Comparison of ENCODE assay signal across 13 cellular contexts in the genomic region with DNA sequence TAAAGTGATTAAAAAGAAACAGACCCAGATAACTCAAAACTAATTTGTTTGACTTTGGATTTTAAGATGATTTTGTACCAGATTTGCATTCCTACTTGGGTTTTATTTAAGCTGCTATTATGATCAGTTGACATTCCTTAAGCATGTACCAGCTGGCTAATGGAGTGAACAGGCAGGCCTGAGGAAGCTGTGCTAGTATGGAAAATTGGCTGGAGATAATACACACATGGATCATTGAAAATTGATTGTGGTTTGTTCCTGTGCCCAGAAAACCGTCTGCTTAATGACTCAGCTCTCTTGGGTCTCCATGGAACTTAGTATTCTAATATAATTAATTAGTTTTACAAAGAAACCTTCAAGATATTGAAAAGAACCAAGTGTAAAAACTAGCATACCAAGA. TPM values are rescaled to one million over a fixed set of nuclear protein-coding genes. Genes with fewer than 3 reads are reported as not detected.
A peak's percentile ranks its signal among the peaks of the same experiment; 100 is the strongest.
DNase-seq lines count a peak whose midpoint lies in the region; ATAC-seq and TF ChIP-seq lines count a peak whose summit lies in the region.
"Had no signal": no experiment of that assay in that cellular context is flagged by ENCODE, and none has a peak within 500 bp of the region (broad histone marks: within the 10 kb centered on the region; RNA-seq: fewer than 3 reads in every experiment).

No MANE protein-coding gene starts in this region.

- H3K9me3 ChIP-seq in tibial nerve: no peaks in the 10 kb centered on the region

- no peak overlapping the region for H3K23ac ChIP-seq in mesendoderm (ENCODE audit: low read length)

- no peak overlapping the region for H2AK5ac ChIP-seq in mesendoderm (ENCODE audit: low read length)

- peaks cover 9% of the 10 kb centered on the region for H3K79me1 ChIP-seq in mesendoderm (ENCODE audit: low read length)

- peaks cover 7% of the 10 kb centered on the region for H3K79me2 ChIP-seq in mesendoderm (ENCODE audit: control insufficient read depth, insufficient read depth, low read length)

- peak; percentile 43 for DNase-seq in AG08396 (ENCODE audit: low spot score)
- DNase-seq in LHCN-M2 (ENCODE audit: low read depth): peak; percentile 35
- peak; percentile 67 for DNase-seq in choroid plexus epithelial cell (ENCODE audit: low read depth)
- no peak for DNase-seq in mesendoderm
- DNase-seq in COLO829 (ENCODE audit: low spot score): no peak
- no peak for DNase-seq in tibial nerve (ENCODE audit: low spot score in 2 of 2)
- DNase-seq: activated gamma-delta T cell; CD4-positive, alpha-beta memory T cell; NCI-H1092 treated with DMSO at 0.1 percent for 48 hours; posterior cingulate gyrus; WERI-Rb-1 had no signal

- H3K56ac ChIP-seq in mesendoderm (ENCODE audit: low read length): no peak overlapping the region

- no peak overlapping the region for H3K27ac ChIP-seq in mesendoderm (ENCODE audit: low read depth, low read length)
- H3K27ac ChIP-seq in tibial nerve: peak overlapping the region in 1 of 4 donors; percentile 23
- H3K27ac ChIP-seq: WERI-Rb-1 had no signal

- no peak overlapping the region for H2BK120ac ChIP-seq in mesendoderm (ENCODE audit: low read depth, low read length)

- H3K9ac ChIP-seq in mesendoderm (ENCODE audit: low read length): no peak overlapping the region

- TF ChIP-seq POLR2A in tibial nerve (IDR thresholded peaks at IDR 0.05): no peak

- no peak overlapping the region for H3K4ac ChIP-seq in mesendoderm (ENCODE audit: low read depth, low read length)

- TF ChIP-seq EP300 in tibial nerve (IDR thresholded peaks at IDR 0.05): no peak

- no peak overlapping the region for H3K4me2 ChIP-seq in mesendoderm (ENCODE audit: low read length)

- H4K8ac ChIP-seq in mesendoderm (ENCODE audit: low read depth, low read length): no peak overlapping the region

- H3K4me3 ChIP-seq in choroid plexus epithelial cell (ENCODE audit: low read depth, low read length): no peak overlapping the region
- no peak overlapping the region for H3K4me3 ChIP-seq in mesendoderm (ENCODE audit: low read length)
- H3K4me3 ChIP-seq in tibial nerve: no peak overlapping the region

- ATAC-seq in HG02840 (IDR thresholded peaks at IDR 0.05; ENCODE audit: low FRiP score, unreplicated experiment): no peak
- ATAC-seq in HG02852 (IDR thresholded peaks at IDR 0.05; ENCODE audit: unreplicated experiment): no peak

- H3K27me3 ChIP-seq in mesendoderm (ENCODE audit: insufficient read depth, low read length, poor library complexity): no peaks in the 10 kb centered on the region
- no peaks in the 10 kb centered on the region for H3K27me3 ChIP-seq in tibial nerve

- H2BK15ac ChIP-seq in mesendoderm (replicated peaks; ENCODE audit: low read depth): no peak overlapping the region

- H3K36me3 ChIP-seq in mesendoderm (ENCODE audit: control insufficient read depth, insufficient read depth, low read length) (no peaks in the 10 kb centered on the region), tibial nerve (peaks cover 0 to 11% (median 5%) of the 10 kb centered on the region in 3 donors)

- peak overlapping the region; percentile 68 for H3K18ac ChIP-seq in mesendoderm (ENCODE audit: low read length)

- no CpG with 5 or more reads among the region's 1 CpG for WGBS in mesendoderm (ENCODE audit: extremely low coverage, insufficient coverage, low lambda C conversion rate)
- WGBS in tibial nerve, 2 donors: 7 to 8% methylated on average over 1 of the region's 1 CpG

- H2BK5ac ChIP-seq in mesendoderm (ENCODE audit: low read length): no peak overlapping the region

- no peak overlapping the region for H4K5ac ChIP-seq in mesendoderm (ENCODE audit: low read length)

- H3K4me1 ChIP-seq in mesendoderm (ENCODE audit: control insufficient read depth, low read depth, low read length) (no peaks in the 10 kb centered on the region), tibial nerve (peaks cover 0 to 48% (median 9%) of the 10 kb centered on the region in 4 donors)

- TF ChIP-seq CTCF in choroid plexus epithelial cell (conservative IDR thresholded peaks at IDR 0.05; ENCODE audit: low read depth, low read length) (no peak), tibial nerve (IDR thresholded peaks at IDR 0.05) (no peak)

RNA-seq across cellular contexts. Expression of a gene that starts 22.6 kb away (rescaled TPM):
- total RNA-seq in LHCN-M2 (2014; rRNA removed) (70.5 and 78.5 TPM in 2 replicates), tibial nerve (10 to 100 TPM; 63.8 to 81.5 (median 73.3) TPM)
- polyA plus RNA-seq in LHCN-M2 (2012): 73.9 TPM
- polyA plus RNA-seq in mesendoderm (2013, experiment 1 of 2): 313 TPM
- polyA plus RNA-seq in mesendoderm (2013, experiment 2 of 2): 316 TPM

RNA-seq across cellular contexts. Expression of a gene that starts 24.0 kb away (rescaled TPM):
- total RNA-seq in LHCN-M2 (2014; rRNA removed) (7.3 and 7.8 TPM in 2 replicates), tibial nerve (1 to 10 TPM; 4.6 to 7.3 (median 6.7) TPM)
- polyA plus RNA-seq in LHCN-M2 (2012): 2.2 TPM
- 8.9 TPM for polyA plus RNA-seq in mesendoderm (2013, experiment 1 of 2)
- 9.3 TPM for polyA plus RNA-seq in mesendoderm (2013, experiment 2 of 2)

Comparison
In these comparisons a context has a peak if more than half of its experiments do, and no peak if none do; other contexts are left out.
1. DNase-seq: peak in AG08396 (single experiment), LHCN-M2 (single experiment) and choroid plexus epithelial cell (single experiment); none in mesendoderm (single experiment), COLO829 (single experiment) and tibial nerve (0 of 2).